In the genomic region with DNA sequence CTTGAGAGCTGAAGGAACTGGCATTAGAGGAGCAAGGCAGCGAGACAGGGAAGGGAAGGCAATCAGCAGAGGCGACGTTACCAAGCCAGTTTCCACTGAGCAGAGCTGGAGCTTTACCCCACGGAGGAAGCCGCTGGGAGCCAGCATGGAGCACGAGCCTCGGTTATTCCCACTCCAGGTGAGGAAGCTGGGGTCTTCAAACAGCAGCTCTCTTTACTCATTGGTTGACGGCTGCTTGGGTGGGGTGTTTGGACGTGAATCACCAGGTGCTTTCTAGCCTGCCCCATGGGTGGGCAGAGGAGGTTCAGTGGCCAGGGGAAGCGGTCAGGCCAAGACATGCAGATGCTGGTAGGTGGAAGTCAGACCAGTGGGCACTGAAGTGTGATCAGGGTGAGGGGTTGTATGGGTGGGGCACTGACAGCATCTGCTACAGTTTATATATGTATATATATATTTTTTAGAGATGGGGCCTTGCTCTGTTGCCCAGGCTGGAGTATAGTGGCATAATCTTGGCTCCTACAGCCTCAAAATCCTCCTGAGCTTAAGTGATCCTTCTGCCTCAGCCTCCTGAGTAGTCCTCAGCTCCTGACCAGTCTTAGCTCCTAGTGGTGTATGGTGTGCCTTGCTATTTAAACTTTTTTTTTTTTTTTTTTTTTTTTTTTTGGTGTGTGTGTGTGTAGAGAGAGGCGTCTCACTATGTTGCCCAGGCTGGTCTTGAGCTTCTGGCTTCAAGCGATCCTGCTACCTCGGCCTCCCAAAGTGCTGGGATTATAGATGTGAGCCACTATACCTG, we compare ENCODE assay signal across 25 cellular contexts. TPM values are rescaled to one million over a fixed set of nuclear protein-coding genes. Genes with fewer than 3 reads are reported as not detected.
DNase-seq lines count a peak whose midpoint lies in the region; ATAC-seq and TF ChIP-seq lines count a peak whose summit lies in the region.
"Had no signal": no experiment of that assay in that cellular context is flagged by ENCODE, and none has a peak within 500 bp of the region (broad histone marks: within the 10 kb centered on the region; RNA-seq: fewer than 3 reads in every experiment).

No MANE protein-coding gene starts in this region.

- H3K36me3 Mint-ChIP-seq in activated B cell treated with CpG ODN at 0.5 μM for 24 hours (ENCODE audit: low read depth): peaks cover 7% of the 10 kb centered on the region
- H3K36me3 Mint-ChIP-seq in CD8-positive, alpha-beta memory T cell: peaks cover 4 to 10% (median 10%) of the 10 kb centered on the region in 3 donors

- no peak for TF ChIP-seq CTCF in activated B cell treated with CpG ODN at 0.5 μM for 24 hours (IDR thresholded peaks at IDR 0.05)
- no peak for TF ChIP-seq CTCF in smooth muscle cell (IDR thresholded peaks at IDR 0.05; ENCODE audit: borderline replicate concordance, insufficient read depth, poor library complexity, severe bottlenecking)
- no peak for TF ChIP-seq CTCF in coronary artery (IDR thresholded peaks at IDR 0.05)

- peak overlapping the region; percentile 71 for H3K27ac ChIP-seq in smooth muscle cell (ENCODE audit: low read depth)
- no peak overlapping the region for H3K27ac ChIP-seq in CD8-positive, alpha-beta memory T cell (ENCODE audit: low read depth, low read length)
- no peak overlapping the region for H3K27ac ChIP-seq in coronary artery
- H3K27ac ChIP-seq: SJCRH30 had no signal

- H3K9me3 Mint-ChIP-seq in activated B cell treated with CpG ODN at 0.5 μM for 24 hours: peaks cover 8% of the 10 kb centered on the region
- H3K9me3 Mint-ChIP-seq in CD8-positive, alpha-beta memory T cell: peaks cover 4 to 9% (median 7%) of the 10 kb centered on the region in 5 donors

- peaks cover 12% of the 10 kb centered on the region for H3F3A ChIP-seq in smooth muscle cell (ENCODE audit: low read depth)

- H3K79me2 ChIP-seq in smooth muscle cell (ENCODE audit: low read depth): peaks cover 27% of the 10 kb centered on the region

- no peaks in the 10 kb centered on the region for H3K27me3 Mint-ChIP-seq in activated B cell treated with CpG ODN at 0.5 μM for 24 hours
- no peaks in the 10 kb centered on the region for H3K27me3 Mint-ChIP-seq in CD8-positive, alpha-beta memory T cell
- H3K27me3 Mint-ChIP-seq: CD4-positive, alpha-beta memory T cell had no signal

- 66% methylated on average over 13 of the region's 13 CpGs for WGBS in smooth muscle cell (ENCODE audit: low lambda C conversion rate)

- H2AFZ ChIP-seq in smooth muscle cell (ENCODE audit: low read depth): no peak overlapping the region

- no peak overlapping the region for H3K4me3 ChIP-seq in smooth muscle cell
- no peak overlapping the region for H3K4me3 ChIP-seq in CD8-positive, alpha-beta memory T cell (ENCODE audit: low read length)
- H3K4me3 ChIP-seq in coronary artery: no peak overlapping the region
- H3K4me3 ChIP-seq: GM12878, K562, SJCRH30 had no signal

- intact Hi-C loops in activated B cell treated with CpG ODN at 0.5 μM for 24 hours (cut with micrococcal nuclease): no loop called here

- CTCF ChIA-PET in activated B cell treated with CpG ODN at 0.5 μM for 24 hours (lab: Charles Lee): no interaction called here
- CTCF ChIA-PET in CD8-positive, alpha-beta memory T cell (lab: Charles Lee): no interaction called here

- H3K4me1 ChIP-seq in smooth muscle cell (ENCODE audit: low read depth): peaks cover 15% of the 10 kb centered on the region
- H3K4me1 ChIP-seq in CD8-positive, alpha-beta memory T cell (ENCODE audit: insufficient read depth, low read length): peaks cover 7% of the 10 kb centered on the region
- H3K4me1 ChIP-seq: SJCRH30 had no signal

- peak overlapping the region; percentile 15 for H3K4me3 Mint-ChIP-seq in activated B cell treated with CpG ODN at 0.5 μM for 24 hours
- peak overlapping the region in 1 of 7 donors; percentile 36 for H3K4me3 Mint-ChIP-seq in CD8-positive, alpha-beta memory T cell
- H3K4me3 Mint-ChIP-seq: CD4-positive, alpha-beta memory T cell had no signal

- peak overlapping the region; percentile 77 for H3K4me2 ChIP-seq in smooth muscle cell

- POLR2A ChIA-PET in activated B cell treated with CpG ODN at 0.5 μM for 24 hours (lab: Charles Lee): interaction anchor here (1.0 kb wide), 1 partner anchor 22 kb away, joined by 3 read pairs; no protein-coding TSS in a partner anchor
- POLR2A ChIA-PET in CD8-positive, alpha-beta memory T cell (lab: Charles Lee): interaction anchor here (0.6 to 0.7 kb wide), 3 partner anchors 9 to 807 kb away, joined by 4 to 5 read pairs (median 4); no protein-coding TSS in a partner anchor

- peaks cover 5% of the 10 kb centered on the region for H3K36me3 ChIP-seq in smooth muscle cell (ENCODE audit: low read depth)
- no peaks in the 10 kb centered on the region for H3K36me3 ChIP-seq in CD8-positive, alpha-beta memory T cell (ENCODE audit: insufficient read depth, low read length)
- H3K36me3 ChIP-seq: SJCRH30 had no signal

- peak overlapping the region; percentile 35 for H3K9ac ChIP-seq in smooth muscle cell (ENCODE audit: low read depth)

- H4K20me1 ChIP-seq in smooth muscle cell (ENCODE audit: low read depth): peaks cover 37% of the 10 kb centered on the region

- H3K27me3 ChIP-seq in smooth muscle cell (ENCODE audit: low read depth): no peaks in the 10 kb centered on the region
- no peaks in the 10 kb centered on the region for H3K27me3 ChIP-seq in CD8-positive, alpha-beta memory T cell (ENCODE audit: insufficient read depth, low read length, poor library complexity, severe bottlenecking)
- H3K27me3 ChIP-seq: SJCRH30 had no signal

- DNase-seq in ELR (ENCODE audit: low read depth) (peak; percentile 9), activated B cell treated with CpG ODN at 0.5 μM for 24 hours (no peak), left kidney (ENCODE audit: low read depth, low spot score) (peak; percentile 29), smooth muscle cell (lab: John Stamatoyannopoulos, UW; ENCODE audit: unreplicated experiment) (no peak), epidermal melanocyte (ENCODE audit: insufficient read length, low spot score) (no peak), coronary artery (ENCODE audit: low spot score) (no peak)
- DNase-seq in CD8-positive, alpha-beta memory T cell: no peak
- DNase-seq: AML-193; Caco-2; CD4-positive, alpha-beta memory T cell; GDM1; Kasumi-1; MV-4-11; NCI-H1105 treated with DMSO at 0.1 percent for 48 hours; NCI-H2029; NCI-H446 treated with DMSO at 0.1 percent for 48 hours; NCI-H526; NK-92 treated with Interleukin-12 subunit alpha and Interleukin-12 subunit beta, amount 100 ng/mL, for 24 hours; PC-3; SJCRH30 had no signal

- no peak overlapping the region for H3K27ac Mint-ChIP-seq in activated B cell treated with CpG ODN at 0.5 μM for 24 hours
- no peak overlapping the region for H3K27ac Mint-ChIP-seq in CD8-positive, alpha-beta memory T cell

- peaks cover 29% of the 10 kb centered on the region for H3K4me1 Mint-ChIP-seq in activated B cell treated with CpG ODN at 0.5 μM for 24 hours
- peaks cover 50 to 64% (median 62%) of the 10 kb centered on the region in 3 donors for H3K4me1 Mint-ChIP-seq in CD8-positive, alpha-beta memory T cell

- H3K9me3 ChIP-seq in smooth muscle cell (replicated peaks; ENCODE audit: low read depth): no peaks in the 10 kb centered on the region
- no peaks in the 10 kb centered on the region for H3K9me3 ChIP-seq in CD8-positive, alpha-beta memory T cell (ENCODE audit: low read length)
- H3K9me3 ChIP-seq: Caco-2 had no signal

- no peak for ATAC-seq in activated B cell treated with CpG ODN at 0.5 μM for 24 hours (ENCODE audit: low read depth)
- no peak for ATAC-seq in GM19328 (IDR thresholded peaks at IDR 0.05; ENCODE audit: unreplicated experiment)
- ATAC-seq: GM12878, HepG2, PC-3, Right ventricle myocardium inferior had no signal

RNA-seq across cellular contexts. Expression of a gene that starts 12.4 kb away (rescaled TPM):
- total RNA-seq in activated B cell treated with CpG ODN at 0.5 μM for 24 hours: 6.1 and 6.5 TPM in 2 replicates
- 10.7 and 13.5 TPM in 2 replicates for total RNA-seq in smooth muscle cell
- 2.1 and 3.6 TPM in 2 replicates for polyA plus RNA-seq in smooth muscle cell
- 1 to 10 TPM; 3.3 to 3.7 TPM for total RNA-seq in CD8-positive, alpha-beta memory T cell
- polyA plus RNA-seq in CD8-positive, alpha-beta memory T cell: 3.9 TPM

RNA-seq across cellular contexts. Expression of a gene that starts 45.0 kb away (rescaled TPM):
- total RNA-seq in activated B cell treated with CpG ODN at 0.5 μM for 24 hours (31.1 and 32.1 TPM in 2 replicates), smooth muscle cell (25.8 and 32.7 TPM in 2 replicates)
- 14.9 and 19.8 TPM in 2 replicates for polyA plus RNA-seq in smooth muscle cell
- 10 to 100 TPM; 40.2 to 44.9 TPM for total RNA-seq in CD8-positive, alpha-beta memory T cell
- polyA plus RNA-seq in CD8-positive, alpha-beta memory T cell: 47.9 TPM

Comparison
In these comparisons a context has a peak if more than half of its experiments do, and no peak if none do; other contexts are left out.
1. DNase-seq: peak in ELR (single experiment) and left kidney (single experiment); none in activated B cell treated with CpG ODN at 0.5 μM for 24 hours (single experiment), smooth muscle cell (single experiment), epidermal melanocyte (single experiment), CD8-positive, alpha-beta memory T cell (0 of 5) and coronary artery (single experiment).